Comparison of ENCODE assay signal across 10 cellular contexts in the genomic region with DNA sequence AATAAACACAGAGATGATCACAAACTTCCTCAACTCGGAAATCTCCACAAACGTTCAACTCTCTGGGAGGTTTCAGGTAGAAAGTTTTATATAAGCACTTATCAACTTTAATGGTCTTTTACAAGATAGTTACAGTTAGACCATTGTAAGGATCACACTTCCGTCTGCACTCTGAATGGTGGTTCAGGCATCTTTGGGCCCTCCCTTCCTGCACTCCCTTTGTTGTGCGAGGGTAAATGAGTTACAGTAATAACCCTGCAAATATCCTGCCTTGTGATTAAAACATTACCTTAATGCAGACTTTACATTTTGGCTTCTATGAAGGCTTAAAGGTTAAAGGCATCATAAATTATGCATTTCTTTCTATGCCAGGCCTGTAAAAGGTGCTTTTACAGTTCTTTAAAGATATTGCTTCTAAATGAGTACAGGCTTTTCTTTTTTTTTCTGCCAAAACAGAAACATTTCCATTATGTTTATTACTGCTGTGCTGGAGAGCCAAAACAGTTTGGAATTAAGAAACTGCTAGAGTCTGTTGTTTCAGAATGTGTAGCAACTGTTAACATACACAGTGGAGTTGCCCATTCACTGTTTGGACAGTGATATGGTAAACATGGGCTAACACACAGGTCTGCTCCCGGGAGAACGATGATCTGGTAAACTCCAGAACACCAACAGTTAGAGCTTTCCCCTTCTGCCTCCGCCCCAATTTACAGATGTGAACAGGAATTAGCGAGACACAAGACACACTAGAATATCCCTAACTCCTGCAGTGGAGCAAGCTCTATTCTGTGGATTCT. TPM values are rescaled to one million over a fixed set of nuclear protein-coding genes. Genes with fewer than 3 reads are reported as not detected.
DNase-seq lines count a peak whose midpoint lies in the region; ATAC-seq and TF ChIP-seq lines count a peak whose summit lies in the region.
"Had no signal": no experiment of that assay in that cellular context is flagged by ENCODE, and none has a peak within 500 bp of the region (broad histone marks: within the 10 kb centered on the region; RNA-seq: fewer than 3 reads in every experiment).

No MANE protein-coding gene starts in this region.

- no peak overlapping the region for H3K9ac ChIP-seq in neural progenitor cell

- H3K4me1 Mint-ChIP-seq in neural progenitor cell: peaks cover 17% of the 10 kb centered on the region

- peak overlapping the region; percentile 89 for H3K4me3 Mint-ChIP-seq in neural progenitor cell
- H3K4me3 Mint-ChIP-seq: activated naive CD8-positive, alpha-beta T cell treated with anti-CD3 and anti-CD28 coated beads for 36 hours had no signal

- H3K9me3 ChIP-seq in neural progenitor cell (ENCODE audit: low read depth): no peaks in the 10 kb centered on the region

- peak overlapping the region; percentile 87 for H3K4me3 ChIP-seq in ACC112 (ENCODE audit: low read depth, low read length)
- peak overlapping the region; percentile 82 for H3K4me3 ChIP-seq in epithelial cell of proximal tubule (ENCODE audit: low read depth, low read length)
- H3K4me3 ChIP-seq in neural progenitor cell: peak overlapping the region; percentile 61

- H3K4me1 ChIP-seq in ACC112 (ENCODE audit: control insufficient read depth, insufficient read depth, low read length, unreplicated experiment) (peaks cover 12% of the 10 kb centered on the region), neural progenitor cell (peaks cover 8% of the 10 kb centered on the region)

- H3K27me3 Mint-ChIP-seq in neural progenitor cell (ENCODE audit: insufficient read depth, low read depth): peaks cover 28% of the 10 kb centered on the region

- H3K79me2 ChIP-seq in ACC112 (ENCODE audit: control insufficient read depth, insufficient read depth, low read length, unreplicated experiment): peaks cover 14% of the 10 kb centered on the region
- H3K79me2 ChIP-seq in neural progenitor cell (ENCODE audit: low read depth): no peaks in the 10 kb centered on the region

- no peaks in the 10 kb centered on the region for H3K9me3 Mint-ChIP-seq in neural progenitor cell
- H3K9me3 Mint-ChIP-seq: activated naive CD8-positive, alpha-beta T cell treated with anti-CD3 and anti-CD28 coated beads for 36 hours had no signal

- H2AFZ ChIP-seq in ACC112 (ENCODE audit: low read length, unreplicated experiment): peak overlapping the region; percentile 74
- peak overlapping the region; percentile 83 for H2AFZ ChIP-seq in neural progenitor cell (replicated peaks)

- no peaks in the 10 kb centered on the region for H3K27me3 ChIP-seq in ACC112 (ENCODE audit: insufficient read depth, low read length)
- H3K27me3 ChIP-seq in neural progenitor cell: peaks cover 64% of the 10 kb centered on the region

- H3K36me3 ChIP-seq in ACC112 (ENCODE audit: insufficient read depth, low read length) (no peaks in the 10 kb centered on the region), neural progenitor cell (no peaks in the 10 kb centered on the region)

- no peak overlapping the region for H3K27ac ChIP-seq in ACC112 (ENCODE audit: low read depth, low read length)
- no peak overlapping the region for H3K27ac ChIP-seq in neural progenitor cell

- no peak for ATAC-seq in GM18498 (IDR thresholded peaks at IDR 0.05; ENCODE audit: unreplicated experiment)
- ATAC-seq in omental fat pad (ENCODE audit: low FRiP score): no peak
- no peak for ATAC-seq in GM21576 (IDR thresholded peaks at IDR 0.05; ENCODE audit: unreplicated experiment)

- H3K4me2 ChIP-seq in neural progenitor cell: peak overlapping the region; percentile 98

- DNase-seq in NCI-H2029 treated with DMSO at 0.1 percent for 48 hours (lab: John Stamatoyannopoulos, UW) (peak; percentile 38), epithelial cell of proximal tubule (ENCODE audit: low read depth) (no peak), neural progenitor cell (ENCODE audit: low spot score) (no peak), omental fat pad (ENCODE audit: low spot score) (no peak)
- no peak for DNase-seq in activated T-cell treated with anti-CD3 and anti-CD28 coated beads, Interleukin-2, amount 50 U/mL, for 48 hours
- DNase-seq: activated naive CD8-positive, alpha-beta T cell treated with anti-CD3 and anti-CD28 coated beads for 36 hours; stimulated activated CD4-positive, alpha-beta T cell treated with anti-CD3 and anti-CD28 coated beads, Interleukin-2, amount 100 ng/mL, for 48 hours had no signal

- peaks cover 16% of the 10 kb centered on the region for H4K20me1 ChIP-seq in neural progenitor cell (ENCODE audit: low read depth)

- no peaks in the 10 kb centered on the region for H3K36me3 Mint-ChIP-seq in neural progenitor cell
- H3K36me3 Mint-ChIP-seq: activated naive CD8-positive, alpha-beta T cell treated with anti-CD3 and anti-CD28 coated beads for 36 hours had no signal

- H3K27ac Mint-ChIP-seq in neural progenitor cell: no peak overlapping the region
- H3K27ac Mint-ChIP-seq: activated naive CD8-positive, alpha-beta T cell treated with anti-CD3 and anti-CD28 coated beads for 36 hours had no signal

- H3F3A ChIP-seq in neural progenitor cell (ENCODE audit: low read depth): peaks cover 15% of the 10 kb centered on the region

- no peak for TF ChIP-seq CTCF in epithelial cell of proximal tubule (conservative IDR thresholded peaks at IDR 0.05; ENCODE audit: low read depth, low read length)
- TF ChIP-seq CTCF in neural progenitor cell (IDR thresholded peaks at IDR 0.05): no peak
- TF ChIP-seq CTCF in omental fat pad (IDR thresholded peaks at IDR 0.05): no peak

RNA-seq across cellular contexts. Expression of a gene that starts 1.1 kb away (rescaled TPM):
- total RNA-seq in epithelial cell of proximal tubule: 0.63 and 1.5 TPM in 2 replicates
- 18.4 and 28.2 TPM in 2 replicates for total RNA-seq in neural progenitor cell (ENCODE audit: low replicate concordance)
- 10 to 100 TPM in 3 of 4 donors, 1 to 10 TPM in 1; 3.1 to 13.4 (median 12.0) TPM for total RNA-seq in omental fat pad
